10 cellular contexts compared by ENCODE assay signal in the genomic region with DNA sequence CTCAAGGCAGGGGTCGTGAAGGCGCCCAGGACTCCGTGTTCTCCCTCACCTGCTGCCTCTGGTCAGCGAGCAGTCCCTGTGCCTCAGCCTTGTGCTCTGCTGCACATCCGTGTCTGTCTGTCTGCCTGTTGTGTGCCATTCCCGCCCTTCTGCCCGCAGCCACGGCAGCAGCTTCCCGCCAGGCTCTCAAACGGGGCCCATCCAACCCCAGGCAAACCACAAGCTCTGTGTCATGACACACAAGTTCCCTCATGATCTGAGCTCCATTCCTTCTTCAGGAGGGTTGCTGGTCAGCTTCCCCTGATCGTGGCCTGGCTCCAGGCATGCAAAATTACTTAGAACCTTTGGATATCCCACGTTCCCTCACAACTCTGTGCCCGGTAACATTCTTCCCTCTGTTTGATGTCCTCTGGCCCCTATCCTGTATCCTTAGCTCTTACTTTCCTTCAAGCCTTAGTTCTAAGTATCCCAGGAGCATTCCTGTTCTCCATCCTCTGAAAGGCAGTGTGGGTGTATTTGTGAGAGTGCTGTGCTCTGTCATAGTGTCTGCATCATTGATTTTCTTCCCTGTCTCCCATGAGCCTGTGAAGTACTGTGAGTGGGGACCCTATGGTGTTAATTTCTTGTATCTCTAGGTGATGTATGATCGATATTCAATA. TPM values are rescaled to one million over a fixed set of nuclear protein-coding genes. Genes with fewer than 3 reads are reported as not detected.
DNase-seq lines count a peak whose midpoint lies in the region; ATAC-seq and TF ChIP-seq lines count a peak whose summit lies in the region.
"Had no signal": no experiment of that assay in that cellular context is flagged by ENCODE, and none has a peak within 500 bp of the region (broad histone marks: within the 10 kb centered on the region; RNA-seq: fewer than 3 reads in every experiment).

No MANE protein-coding gene starts in this region.

- H3K27me3 Mint-ChIP-seq in CD4-positive, alpha-beta T cell: no peaks in the 10 kb centered on the region
- H3K27me3 Mint-ChIP-seq in activated naive CD8-positive, alpha-beta T cell treated with anti-CD3 and anti-CD28 coated beads, Interleukin-2, amount 50 U/mL, for 24 hours: no peaks in the 10 kb centered on the region
- H3K27me3 Mint-ChIP-seq in naive thymus-derived CD8-positive, alpha-beta T cell: no peaks in the 10 kb centered on the region

- no peaks in the 10 kb centered on the region for H3K9me3 ChIP-seq in CD4-positive, alpha-beta T cell (ENCODE audit: control insufficient read depth, low read length)
- H3K9me3 ChIP-seq in prostate gland: no peaks in the 10 kb centered on the region

- DNase-seq in CD4-positive, alpha-beta T cell: peak in 8 of 10 experiments; percentile 39 to 65 (median 54)
- DNase-seq in SIG-M5 treated with dmso at 0.1 percent for 504 hours (lab: John Stamatoyannopoulos, UW; ENCODE audit: unreplicated experiment) (peak; percentile 76), prostate gland (ENCODE audit: low spot score) (no peak), COLO829 (ENCODE audit: low spot score) (no peak), GM03348 (ENCODE audit: low spot score) (no peak)
- peak; percentile 51 for DNase-seq in activated naive CD8-positive, alpha-beta T cell treated with anti-CD3 and anti-CD28 coated beads, Interleukin-2, amount 50 U/mL, for 24 hours
- no peak for DNase-seq in naive thymus-derived CD8-positive, alpha-beta T cell
- DNase-seq: COR-L47 had no signal

- peak overlapping the region; percentile 89 for H3K27ac Mint-ChIP-seq in CD4-positive, alpha-beta T cell
- H3K27ac Mint-ChIP-seq in activated naive CD8-positive, alpha-beta T cell treated with anti-CD3 and anti-CD28 coated beads, Interleukin-2, amount 50 U/mL, for 24 hours: peak overlapping the region; percentile 90
- H3K27ac Mint-ChIP-seq in naive thymus-derived CD8-positive, alpha-beta T cell: peak overlapping the region; percentile 31 to 94 (median 86)

- POLR2A ChIA-PET in CD4-positive, alpha-beta T cell (lab: Charles Lee): interaction anchor here (0.6 to 13.9 kb wide), 27 partner anchors 8 to 165 kb away, joined by 3 to 220 read pairs (median 7); a partner anchor contains a TSS
- POLR2A ChIA-PET in naive thymus-derived CD8-positive, alpha-beta T cell (lab: Charles Lee): interaction anchor here (0.6 to 1.8 kb wide), 6 partner anchors 9 to 49 kb away, joined by 3 to 5 read pairs (median 4); no protein-coding TSS in a partner anchor

- H3K9me3 Mint-ChIP-seq in CD4-positive, alpha-beta T cell: no peaks in the 10 kb centered on the region
- no peaks in the 10 kb centered on the region for H3K9me3 Mint-ChIP-seq in activated naive CD8-positive, alpha-beta T cell treated with anti-CD3 and anti-CD28 coated beads, Interleukin-2, amount 50 U/mL, for 24 hours
- no peaks in the 10 kb centered on the region for H3K9me3 Mint-ChIP-seq in naive thymus-derived CD8-positive, alpha-beta T cell

- CTCF ChIA-PET in CD4-positive, alpha-beta T cell (lab: Charles Lee): interaction anchor here (0.7 to 6.4 kb wide), 8 partner anchors 9 to 130 kb away, joined by 3 to 44 read pairs (median 4); no protein-coding TSS in a partner anchor

- 89% methylated on average over 14 of the region's 14 CpGs for WGBS in prostate gland

- peaks cover 89% of the 10 kb centered on the region for H3K36me3 Mint-ChIP-seq in CD4-positive, alpha-beta T cell (ENCODE audit: low read depth)
- peaks cover 55% of the 10 kb centered on the region for H3K36me3 Mint-ChIP-seq in activated naive CD8-positive, alpha-beta T cell treated with anti-CD3 and anti-CD28 coated beads, Interleukin-2, amount 50 U/mL, for 24 hours (ENCODE audit: low read depth)
- H3K36me3 Mint-ChIP-seq in naive thymus-derived CD8-positive, alpha-beta T cell: peaks cover 0 to 45% (median 9%) of the 10 kb centered on the region in 3 donors

- peak; percentile 35 for ATAC-seq in CD4-positive, alpha-beta T cell (ENCODE audit: poor library complexity)
- peak; percentile 11 for ATAC-seq in activated naive CD8-positive, alpha-beta T cell treated with anti-CD3 and anti-CD28 coated beads, Interleukin-2, amount 50 U/mL, for 24 hours
- ATAC-seq in naive thymus-derived CD8-positive, alpha-beta T cell: no peak
- no peak for ATAC-seq in GM21390 (IDR thresholded peaks at IDR 0.05; ENCODE audit: unreplicated experiment)
- ATAC-seq: HCT116 had no signal

- TF ChIP-seq CTCF in CD4-positive, alpha-beta T cell (IDR thresholded peaks at IDR 0.05): no peak
- no peak for TF ChIP-seq CTCF in prostate gland (IDR thresholded peaks at IDR 0.05)

- intact Hi-C loops in CD4-positive, alpha-beta T cell (cut with DNase I, micrococcal nuclease): loop anchor here in 1 of 2 experiments (1.0 kb wide), 1 partner anchor 8 kb away; no protein-coding TSS in a partner anchor
- intact Hi-C loops in prostate gland (cut with DNase I): no loop called here

- no peaks in the 10 kb centered on the region for H3K36me3 ChIP-seq in prostate gland

- H3K4me1 ChIP-seq in prostate gland (replicated peaks): no peaks in the 10 kb centered on the region

- peak overlapping the region; percentile 97 for H3K4me3 Mint-ChIP-seq in CD4-positive, alpha-beta T cell
- peak overlapping the region; percentile 89 for H3K4me3 Mint-ChIP-seq in activated naive CD8-positive, alpha-beta T cell treated with anti-CD3 and anti-CD28 coated beads, Interleukin-2, amount 50 U/mL, for 24 hours
- H3K4me3 Mint-ChIP-seq in naive thymus-derived CD8-positive, alpha-beta T cell: peak overlapping the region; percentile 37 to 96 (median 76)

- TF ChIP-seq POLR2A in prostate gland (IDR thresholded peaks at IDR 0.05): no peak

- H3K4me3 ChIP-seq in prostate gland: no peak overlapping the region

- peak overlapping the region; percentile 68 for H3K27ac ChIP-seq in CD4-positive, alpha-beta T cell (ENCODE audit: low read depth, low read length)
- no peak overlapping the region for H3K27ac ChIP-seq in prostate gland

- H3K27me3 ChIP-seq in CD4-positive, alpha-beta T cell (ENCODE audit: control insufficient read depth, insufficient read depth, low read length): no peaks in the 10 kb centered on the region
- no peaks in the 10 kb centered on the region for H3K27me3 ChIP-seq in prostate gland (replicated peaks; ENCODE audit: insufficient read depth)

- H3K4me1 Mint-ChIP-seq in CD4-positive, alpha-beta T cell (ENCODE audit: low read depth): peaks cover 71% of the 10 kb centered on the region
- H3K4me1 Mint-ChIP-seq in activated naive CD8-positive, alpha-beta T cell treated with anti-CD3 and anti-CD28 coated beads, Interleukin-2, amount 50 U/mL, for 24 hours: peaks cover 83% of the 10 kb centered on the region
- H3K4me1 Mint-ChIP-seq in naive thymus-derived CD8-positive, alpha-beta T cell: peaks cover 33 to 86% (median 82%) of the 10 kb centered on the region in 4 donors

RNA-seq across cellular contexts. Expression of a gene that starts 3.2 kb away (rescaled TPM):
- total RNA-seq in CD4-positive, alpha-beta T cell: 100 to 1,000 TPM; 330 to 337 TPM
- 10 to 100 TPM in 1 of 2 experiments, 1 to 10 TPM in 1; 8.4 to 10.4 TPM for total RNA-seq in naive thymus-derived CD8-positive, alpha-beta T cell
- 10 to 100 TPM in 2 of 3 donors, 1 to 10 TPM in 1; 9.2 to 35.5 (median 13.1) TPM for polyA plus RNA-seq in naive thymus-derived CD8-positive, alpha-beta T cell
- total RNA-seq in prostate gland: 1 to 10 TPM; 2.6 to 3.8 TPM

RNA-seq across cellular contexts. Expression of a gene that starts 45.8 kb away (rescaled TPM):
- total RNA-seq in CD4-positive, alpha-beta T cell: 10 to 100 TPM; 42.9 to 45.1 TPM
- total RNA-seq in naive thymus-derived CD8-positive, alpha-beta T cell: 10 to 100 TPM; 31.1 to 31.3 TPM
- polyA plus RNA-seq in naive thymus-derived CD8-positive, alpha-beta T cell: 10 to 100 TPM; 22.2 to 37.0 (median 26.1) TPM
- 1 to 10 TPM in 1 of 2 donors, not detected in 1; 1.4 TPM for total RNA-seq in prostate gland

Comparison
In these comparisons a context has a peak if more than half of its experiments do, and no peak if none do; other contexts are left out.
1. ATAC-seq: peak in CD4-positive, alpha-beta T cell (single experiment) and activated naive CD8-positive, alpha-beta T cell treated with anti-CD3 and anti-CD28 coated beads, Interleukin-2, amount 50 U/mL, for 24 hours (single experiment); none in naive thymus-derived CD8-positive, alpha-beta T cell (0 of 2) and GM21390 (single experiment).
2. DNase-seq: peak in CD4-positive, alpha-beta T cell (8 of 10), SIG-M5 treated with dmso at 0.1 percent for 504 hours (single experiment) and activated naive CD8-positive, alpha-beta T cell treated with anti-CD3 and anti-CD28 coated beads, Interleukin-2, amount 50 U/mL, for 24 hours (single experiment); none in naive thymus-derived CD8-positive, alpha-beta T cell (0 of 10), prostate gland (single experiment), COLO829 (single experiment) and GM03348 (single experiment).
3. RNA of a gene that starts 3.2 kb away (total RNA-seq): 330 to 337 TPM in CD4-positive, alpha-beta T cell; 8.4 to 10.4 TPM in naive thymus-derived CD8-positive, alpha-beta T cell and 2.6 to 3.8 TPM in prostate gland; every median in the first group is over 10 times any median in the second.
4. RNA of a gene that starts 45.8 kb away (total RNA-seq): 42.9 to 45.1 TPM in CD4-positive, alpha-beta T cell and 31.1 to 31.3 TPM in naive thymus-derived CD8-positive, alpha-beta T cell; 1.4 TPM in prostate gland; every median in the first group is over 10 times any median in the second.
5. Peak in every context shown above with its lines, with median percentiles within 50 percentile points of each other: H3K27ac Mint-ChIP-seq and H3K4me3 Mint-ChIP-seq.